1 cellular context compared by ENCODE assay signal in the genomic region with DNA sequence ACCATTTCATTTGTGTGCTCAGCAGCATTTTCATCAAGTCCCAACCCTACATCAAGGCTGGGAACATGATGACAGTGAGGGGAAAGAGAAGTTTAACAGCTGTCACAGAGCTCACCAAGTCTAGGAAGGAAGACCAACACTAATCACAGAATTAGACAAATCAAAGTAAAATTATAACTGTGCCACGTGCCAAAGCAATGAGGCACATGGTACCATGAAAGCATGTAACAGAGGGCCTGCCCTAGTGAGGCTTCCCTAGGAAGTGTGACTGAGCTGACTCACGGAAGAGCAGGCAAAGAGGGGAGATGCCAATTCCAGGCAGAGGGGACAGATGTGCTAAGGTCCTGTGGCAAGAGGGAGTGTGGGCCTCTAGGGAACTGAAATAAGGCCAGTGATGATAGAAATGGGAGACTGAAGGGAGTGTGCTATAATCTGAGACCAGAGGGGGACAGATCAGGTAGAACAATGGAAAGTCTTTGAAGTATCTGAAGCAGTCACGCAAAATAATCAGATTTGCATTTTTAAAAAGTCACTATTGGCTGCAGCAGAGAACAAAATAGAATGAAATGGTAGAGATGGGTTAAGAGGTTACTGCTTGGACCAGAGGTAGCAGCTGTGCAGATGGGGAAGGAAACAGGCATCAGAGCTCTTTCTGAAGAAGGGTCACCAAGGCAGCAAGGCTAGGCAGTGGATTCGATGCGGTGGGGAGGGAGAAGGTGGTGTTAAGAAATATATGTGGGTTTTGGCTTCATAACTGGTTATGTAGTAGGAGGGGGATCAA.
TF ChIP-seq lines count a peak whose summit lies in the region.

No MANE protein-coding gene starts in this region.

TF ChIP-seq in GM12878, 131 proteins besides CTCF, POLR2A, EP300 and RAD21 (continued from another document):
- TF ChIP-seq CEBPZ (IDR thresholded peaks at IDR 0.05; ENCODE audit: low read depth, low read length) (no peak), RFX5 (IDR thresholded peaks at IDR 0.05; ENCODE audit: low read depth, low read length) (no peak), SMARCA5 (IDR thresholded peaks at IDR 0.05) (no peak), CBX3 (IDR thresholded peaks at IDR 0.05; ENCODE audit: borderline replicate concordance, low read depth) (no peak), IRF4 (IDR thresholded peaks at IDR 0.05; ENCODE audit: low read depth, low read length) (no peak), TCF7 (IDR thresholded peaks at IDR 0.05; ENCODE audit: borderline replicate concordance) (no peak)
